Comparison of ENCODE assay signal across 1 cellular context in genomic region chr20:50520222-50520877, GRCh38.
TF ChIP-seq lines count a peak whose summit lies in the region.

No MANE protein-coding gene starts in this region.

TF ChIP-seq in GM12878, 131 proteins besides CTCF, POLR2A, EP300 and RAD21 (continued from another document and continues in another):
- TF ChIP-seq ZBTB40 (IDR thresholded peaks at IDR 0.05; ENCODE audit: borderline replicate concordance), result no peak
- no peak for TF ChIP-seq TAF1 (IDR thresholded peaks at IDR 0.05; ENCODE audit: borderline replicate concordance, low read depth, low read length)
- no peak for TF ChIP-seq RB1 (IDR thresholded peaks at IDR 0.05; ENCODE audit: borderline replicate concordance)
- TF ChIP-seq NFYA (IDR thresholded peaks at IDR 0.05; ENCODE audit: borderline replicate concordance, low read depth, low read length), result no peak
- no peak for TF ChIP-seq HDAC6 (IDR thresholded peaks at IDR 0.05; ENCODE audit: unreplicated experiment)
- TF ChIP-seq SREBF2 (IDR thresholded peaks at IDR 0.05; ENCODE audit: low read length), result no peak
- 0 out of 2 replicates have a peak, but pooled peaks have one; percentile 40 for TF ChIP-seq EED (IDR thresholded peaks at IDR 0.05; ENCODE audit: low read depth)
- TF ChIP-seq POU2F2 (IDR thresholded peaks at IDR 0.05; ENCODE audit: borderline replicate concordance, low read depth, low read length), result no peak
- no peak for TF ChIP-seq ELK1 (IDR thresholded peaks at IDR 0.05; ENCODE audit: low read depth, low read length)
- no peak for TF ChIP-seq SMAD5 (IDR thresholded peaks at IDR 0.05; ENCODE audit: low read depth)
- no peak for TF ChIP-seq HCFC1 (IDR thresholded peaks at IDR 0.05; ENCODE audit: low read length)
- TF ChIP-seq CEBPB (IDR thresholded peaks at IDR 0.05; ENCODE audit: borderline replicate concordance in 1 of 2, low read depth in 2 of 2, low read length in 2 of 2), result no peak
- TF ChIP-seq IRF4 (IDR thresholded peaks at IDR 0.05; ENCODE audit: low read depth, low read length), result no peak
- TF ChIP-seq CBX5 (IDR thresholded peaks at IDR 0.05; ENCODE audit: low read depth), result no peak
- no peak for TF ChIP-seq EZH2 (IDR thresholded peaks at IDR 0.05; ENCODE audit: borderline replicate concordance, control insufficient read depth, low read depth, low read length)
- no peak for TF ChIP-seq USF2 (IDR thresholded peaks at IDR 0.05; ENCODE audit: borderline replicate concordance, low read depth, low read length)
- TF ChIP-seq YBX1 (IDR thresholded peaks at IDR 0.05), result no peak
- no peak for TF ChIP-seq RELA (IDR thresholded peaks at IDR 0.05; ENCODE audit: borderline replicate concordance, partially characterized antibody)
- no peak for TF ChIP-seq E2F8 (IDR thresholded peaks at IDR 0.05; ENCODE audit: low read depth, partially characterized antibody)
- TF ChIP-seq POLR2AphosphoS5 (IDR thresholded peaks at IDR 0.05; ENCODE audit: low read length), result 0 out of 2 replicates have a peak, but pooled peaks have one; percentile 17
- no peak for TF ChIP-seq NRF1 (conservative IDR thresholded peaks at IDR 0.05; ENCODE audit: low read depth, low read length)
- TF ChIP-seq LARP7 (IDR thresholded peaks at IDR 0.05), result no peak
- no peak for TF ChIP-seq SMARCA5 (IDR thresholded peaks at IDR 0.05)
- TF ChIP-seq CREM (IDR thresholded peaks at IDR 0.05; ENCODE audit: low read depth), result no peak
- no peak for TF ChIP-seq SPI1 (IDR thresholded peaks at IDR 0.05; ENCODE audit: borderline replicate concordance, insufficient read depth, low read depth, low read length)
- TF ChIP-seq REST (IDR thresholded peaks at IDR 0.05; ENCODE audit: low read depth, low read length), result no peak
- no peak for TF ChIP-seq PAX8 (IDR thresholded peaks at IDR 0.05)
- TF ChIP-seq HDGF (IDR thresholded peaks at IDR 0.05), result 0 out of 2 replicates have a peak, but pooled peaks have one; percentile 31
- TF ChIP-seq RELB (IDR thresholded peaks at IDR 0.05; ENCODE audit: low read depth), result no peak
- TF ChIP-seq IKZF2 (IDR thresholded peaks at IDR 0.05), result no peak
- peak; percentile 59; the same call in 1 of the 2 replicates for TF ChIP-seq ZNF687 (IDR thresholded peaks at IDR 0.05)
- TF ChIP-seq NFIC (IDR thresholded peaks at IDR 0.05; ENCODE audit: low read depth, low read length), result no peak
- TF ChIP-seq CEBPZ (IDR thresholded peaks at IDR 0.05; ENCODE audit: low read depth, low read length), result no peak
- TF ChIP-seq IKZF1 (conservative IDR thresholded peaks at IDR 0.05), result 0 out of 2 replicates have a peak, but pooled peaks have one; percentile 11
- 0 out of 4 replicates have a peak, but pooled peaks of 1 of the 2 experiments have one; percentile 12 for TF ChIP-seq ETV6 (conservative IDR thresholded peaks at IDR 0.05 in 1 of 2, IDR thresholded peaks at IDR 0.05 in 1 of 2; ENCODE audit: borderline replicate concordance in 1 of 2, low read depth in 1 of 2)
